In genomic region chr2:161133366-161133765, GRCh38 we compare ENCODE assay signal across 20 cellular contexts. TPM values are rescaled to one million over a fixed set of nuclear protein-coding genes. Genes with fewer than 3 reads are reported as not detected.
DNase-seq lines count a peak whose midpoint lies in the region; ATAC-seq, FAIRE-seq and TF ChIP-seq lines count a peak whose summit lies in the region.
"Had no signal": no experiment of that assay in that cellular context is flagged by ENCODE, and none has a peak within 500 bp of the region (broad histone marks: within the 10 kb centered on the region; RNA-seq: fewer than 3 reads in every experiment).

No MANE protein-coding gene starts in this region.

- no peaks in the 10 kb centered on the region for H4K20me1 ChIP-seq in DOHH2 (ENCODE audit: control insufficient read depth, insufficient read depth, low read depth, low read length)
- no peaks in the 10 kb centered on the region for H4K20me1 ChIP-seq in Karpas-422 (ENCODE audit: insufficient read depth, low read depth, low read length)
- no peaks in the 10 kb centered on the region for H4K20me1 ChIP-seq in MM.1S (ENCODE audit: insufficient read depth, low read length)

- no peaks in the 10 kb centered on the region for H3K9me3 ChIP-seq in Caco-2
- H3K9me3 ChIP-seq in DOHH2 (ENCODE audit: control insufficient read depth, insufficient read depth, low read length): no peaks in the 10 kb centered on the region; the same call in 1 of the 2 replicates
- H3K9me3 ChIP-seq in Karpas-422 (ENCODE audit: low read length): no peaks in the 10 kb centered on the region
- no peaks in the 10 kb centered on the region for H3K9me3 ChIP-seq in trophoblast cell (ENCODE audit: insufficient read depth, low read depth, low read length)
- no peaks in the 10 kb centered on the region for H3K9me3 ChIP-seq in MM.1S (replicated peaks; ENCODE audit: insufficient read depth, low read length)
- no peaks in the 10 kb centered on the region for H3K9me3 ChIP-seq in gastroesophageal sphincter

- ATAC-seq in GM19328 (IDR thresholded peaks at IDR 0.05; ENCODE audit: unreplicated experiment) (no peak), gastroesophageal sphincter (no peak)

- H3K27ac Mint-ChIP-seq in Caco-2 (ENCODE audit: unreplicated experiment): peak overlapping the region; percentile 90
- H3K27ac Mint-ChIP-seq: CD4-positive, alpha-beta T cell; H9 had no signal

- H3K36me3 ChIP-seq in Caco-2 (ENCODE audit: control insufficient read depth, insufficient read depth, low read length): no peaks in the 10 kb centered on the region
- H3K36me3 ChIP-seq in DOHH2 (ENCODE audit: control insufficient read depth, low read length): peaks cover 13% of the 10 kb centered on the region
- 0 out of 2 replicates have a peak, but pooled peaks cover 1% of the 10 kb centered on the region for H3K36me3 ChIP-seq in Karpas-422 (ENCODE audit: insufficient read depth, low read length)
- H3K36me3 ChIP-seq in trophoblast cell (ENCODE audit: control insufficient read depth in 1 of 2, insufficient read depth in 2 of 2, low read length in 2 of 2): no peaks in the 10 kb centered on the region
- no peaks in the 10 kb centered on the region for H3K36me3 ChIP-seq in MM.1S (replicated peaks; ENCODE audit: insufficient read depth, low read length)
- H3K36me3 ChIP-seq in gastroesophageal sphincter: no peaks in the 10 kb centered on the region

- H3K27ac ChIP-seq in DOHH2 (ENCODE audit: low read depth, low read length) (peak overlapping the region; percentile 5; the same call in 1 of the 2 replicates), Karpas-422 (ENCODE audit: low read length) (peak overlapping the region; percentile 92), trophoblast cell (ENCODE audit: low read depth, low read length) (no peak overlapping the region), MM.1S (ENCODE audit: low read length) (no peak overlapping the region), gastroesophageal sphincter (no peak overlapping the region)
- H3K27ac ChIP-seq: C4-2B had no signal

- FAIRE-seq in RCC 7860 (lab: Jason Lieb, UNC): no peak
- FAIRE-seq: A204.1, GM12892, GM18507, H1 had no signal

- CTCF ChIA-PET in Caco-2 (lab: Charles Lee): no interaction called here

- H3K27me3 ChIP-seq in Caco-2 (replicated peaks; ENCODE audit: control insufficient read depth, insufficient read depth, low read length) (no peaks in the 10 kb centered on the region), DOHH2 (ENCODE audit: control insufficient read depth, low read length) (no peaks in the 10 kb centered on the region), Karpas-422 (ENCODE audit: low read length) (no peaks in the 10 kb centered on the region), trophoblast cell (ENCODE audit: insufficient read depth, low read length) (no peaks in the 10 kb centered on the region), MM.1S (replicated peaks; ENCODE audit: insufficient read depth, low read length) (no peaks in the 10 kb centered on the region), gastroesophageal sphincter (no peaks in the 10 kb centered on the region)

- POLR2A ChIA-PET in Caco-2 (lab: Charles Lee): no interaction called here

- TF ChIP-seq CTCF in Caco-2 (IDR thresholded peaks at IDR 0.05; ENCODE audit: insufficient read depth in 1 of 2, low read depth in 1 of 2, low read length in 1 of 2, severe bottlenecking in 1 of 2, unreplicated experiment in 1 of 2) (no peak), DOHH2 (IDR thresholded peaks at IDR 0.05; ENCODE audit: low read depth, low read length, poor library complexity, severe bottlenecking) (no peak), MM.1S (IDR thresholded peaks at IDR 0.05; ENCODE audit: low read length) (no peak), gastroesophageal sphincter (IDR thresholded peaks at IDR 0.05) (no peak)

- no peak for TF ChIP-seq POLR2A in gastroesophageal sphincter (IDR thresholded peaks at IDR 0.05)

- no peak overlapping the region for H4K91ac ChIP-seq in trophoblast cell (ENCODE audit: low read depth, low read length)

- H3K9ac ChIP-seq in Karpas-422 (ENCODE audit: low read length) (no peak overlapping the region), trophoblast cell (ENCODE audit: low read length) (no peak overlapping the region), MM.1S (ENCODE audit: low read length) (no peak overlapping the region)

- H3K9me3 Mint-ChIP-seq in Caco-2 (ENCODE audit: unreplicated experiment): no peaks in the 10 kb centered on the region
- H3K9me3 Mint-ChIP-seq: CD4-positive, alpha-beta T cell had no signal

- H2BK120ac ChIP-seq in trophoblast cell (ENCODE audit: insufficient read depth, low read length, poor library complexity): no peak overlapping the region

- H3K4me1 Mint-ChIP-seq in Caco-2 (ENCODE audit: low read depth, unreplicated experiment): peaks cover 21% of the 10 kb centered on the region

- WGBS in trophoblast cell (ENCODE audit: extremely low coverage, insufficient coverage, insufficient read length): no CpG with 5 or more reads among the region's 6 CpGs
- 92 to 94% methylated on average over 6 of the region's 6 CpGs for WGBS in gastroesophageal sphincter (ENCODE audit: low coverage in 1 of 2), 2 donors

- H4K12ac ChIP-seq in trophoblast cell (ENCODE audit: low read depth, low read length): no peak overlapping the region

- no peak overlapping the region for H3K4me3 Mint-ChIP-seq in Caco-2 (ENCODE audit: unreplicated experiment)
- H3K4me3 Mint-ChIP-seq: CD4-positive, alpha-beta T cell; H9 had no signal

- no peak overlapping the region for H3K4ac ChIP-seq in trophoblast cell (ENCODE audit: low read depth, low read length)

- no peak overlapping the region for H3K18ac ChIP-seq in trophoblast cell (ENCODE audit: low read length)

- no peak overlapping the region for H3K23ac ChIP-seq in trophoblast cell (ENCODE audit: low read length)

- H3K79me1 ChIP-seq in trophoblast cell (ENCODE audit: low read length): peaks cover 8% of the 10 kb centered on the region

- H2BK12ac ChIP-seq in trophoblast cell (ENCODE audit: low read length): peak overlapping the region; percentile 95

- H3K14ac ChIP-seq in trophoblast cell (ENCODE audit: low read length): no peak overlapping the region

- no peaks in the 10 kb centered on the region for H3K27me3 Mint-ChIP-seq in Caco-2 (ENCODE audit: insufficient read depth, unreplicated experiment)
- H3K27me3 Mint-ChIP-seq: CD4-positive, alpha-beta T cell had no signal

- TF ChIP-seq EP300 in gastroesophageal sphincter (IDR thresholded peaks at IDR 0.05): no peak

- H3K4me2 ChIP-seq in DOHH2 (ENCODE audit: low read length) (peak overlapping the region; percentile 46), Karpas-422 (ENCODE audit: low read depth, low read length, poor library complexity, severe bottlenecking) (no peak overlapping the region), trophoblast cell (ENCODE audit: low read length) (no peak overlapping the region), MM.1S (ENCODE audit: low read depth, low read length) (no peak overlapping the region)

- no peak overlapping the region for H2BK5ac ChIP-seq in trophoblast cell (ENCODE audit: low read depth, low read length, poor library complexity)

- H3F3A ChIP-seq in DOHH2 (ENCODE audit: control insufficient read depth, insufficient read depth): peaks cover 18% of the 10 kb centered on the region
- no peaks in the 10 kb centered on the region for H3F3A ChIP-seq in MM.1S (ENCODE audit: insufficient read depth, low read length)

- no TSS peak for BruUV-seq in Caco-2 (replicated peaks; lab: Mats Ljungman, UMichigan)

- H3K4me3 ChIP-seq in Caco-2 (ENCODE audit: low read depth, low read length): no peak overlapping the region
- H3K4me3 ChIP-seq in DOHH2 (ENCODE audit: low read length): 0 out of 2 replicates have a peak overlapping the region, but pooled peaks have one; percentile 23
- no peak overlapping the region for H3K4me3 ChIP-seq in Karpas-422 (ENCODE audit: low read length)
- no peak overlapping the region for H3K4me3 ChIP-seq in trophoblast cell (ENCODE audit: low read depth, low read length)
- no peak overlapping the region for H3K4me3 ChIP-seq in MM.1S (ENCODE audit: low read length)
- no peak overlapping the region for H3K4me3 ChIP-seq in gastroesophageal sphincter

- peaks cover 10% of the 10 kb centered on the region for H3K36me3 Mint-ChIP-seq in Caco-2 (ENCODE audit: insufficient read depth, unreplicated experiment)

- peaks cover 33% of the 10 kb centered on the region for H3K4me1 ChIP-seq in Caco-2
- peaks cover 43% of the 10 kb centered on the region for H3K4me1 ChIP-seq in DOHH2 (ENCODE audit: control insufficient read depth, low read length)
- peaks cover 47% of the 10 kb centered on the region for H3K4me1 ChIP-seq in Karpas-422 (ENCODE audit: low read length)
- peaks cover 6 to 9% of the 10 kb centered on the region in 2 experiments for H3K4me1 ChIP-seq in trophoblast cell (ENCODE audit: control insufficient read depth in 1 of 2, insufficient read depth in 2 of 2, low read length in 2 of 2)
- no peaks in the 10 kb centered on the region for H3K4me1 ChIP-seq in MM.1S (ENCODE audit: low read length)
- peaks cover 0 to 34% (median 0%) of the 10 kb centered on the region in 3 donors for H3K4me1 ChIP-seq in gastroesophageal sphincter

- DNase-seq in Caco-2 (no peak), Karpas-422 (no peak), trophoblast cell (no peak), RCC 7860 (ENCODE audit: low spot score) (no peak), MM.1S (no peak)
- DNase-seq: AML-193; CD4-positive, alpha-beta T cell; DMS 273 treated with DMSO at 0.1 percent for 48 hours; DMS53; DND-41; H9; KG1 had no signal

- intact Hi-C loops in Caco-2 (cut with micrococcal nuclease; ENCODE audit: unreplicated experiment): no loop called here

- no peak overlapping the region for H4K8ac ChIP-seq in trophoblast cell (ENCODE audit: low read depth, low read length)

- H3K9me2 ChIP-seq in DOHH2 (replicated peaks; ENCODE audit: control insufficient read depth, low read length) (no peaks in the 10 kb centered on the region), Karpas-422 (replicated peaks; ENCODE audit: insufficient read depth, low read length) (no peaks in the 10 kb centered on the region), MM.1S (replicated peaks; ENCODE audit: insufficient read depth, low read length) (no peaks in the 10 kb centered on the region)

- H2AFZ ChIP-seq in Karpas-422 (ENCODE audit: low read length) (peak overlapping the region; percentile 88), trophoblast cell (ENCODE audit: insufficient read depth, low read length, poor library complexity) (no peak overlapping the region), MM.1S (ENCODE audit: low read length) (no peak overlapping the region)

- no peak overlapping the region for H2AK5ac ChIP-seq in trophoblast cell (ENCODE audit: low read length)

- H3K79me2 ChIP-seq in DOHH2 (ENCODE audit: control insufficient read depth, low read length) (peaks cover 41% of the 10 kb centered on the region), Karpas-422 (ENCODE audit: low read length) (peaks cover 43% of the 10 kb centered on the region), trophoblast cell (ENCODE audit: control insufficient read depth, insufficient read depth, low read length, poor library complexity) (peaks cover 1% of the 10 kb centered on the region), MM.1S (ENCODE audit: low read length) (no peaks in the 10 kb centered on the region)

RNA-seq across cellular contexts. Expression of gene TANK, which starts 26.9 kb away (rescaled TPM):
- total RNA-seq in Caco-2 (2022) (42.7 and 56.0 TPM in 2 replicates), gastroesophageal sphincter (10 to 100 TPM; 48.3 to 88.2 (median 75.6) TPM)
- 141 and 295 TPM in 2 replicates for total RNA-seq in Karpas-422 (2014; rRNA removed; shearing (Covaris generic); ENCODE audit: low replicate concordance)
- polyA plus RNA-seq in trophoblast cell (2013): 73.9 and 77.5 TPM in 2 replicates

Comparison
In these comparisons a context has a peak if more than half of its experiments do, and no peak if none do; other contexts are left out.
1. H3K27ac ChIP-seq: peak in DOHH2 (single experiment) and Karpas-422 (single experiment); none in trophoblast cell (single experiment), MM.1S (single experiment) and gastroesophageal sphincter (0 of 4).